ENCODE assay signal across 31 cellular contexts in genomic region chr11:69475141-69475865, GRCh38. TPM values are rescaled to one million over a fixed set of nuclear protein-coding genes. Genes with fewer than 3 reads are reported as not detected.
DNase-seq lines count a peak whose midpoint lies in the region; ATAC-seq, FAIRE-seq and TF ChIP-seq lines count a peak whose summit lies in the region.
"Had no signal": no experiment of that assay in that cellular context is flagged by ENCODE, and none has a peak within 500 bp of the region (broad histone marks: within the 10 kb centered on the region; RNA-seq: fewer than 3 reads in every experiment).

No MANE protein-coding gene starts in this region.

- TF ChIP-seq RAD21 in H1 (IDR thresholded peaks at IDR 0.05 in 1 of 2, conservative IDR thresholded peaks at IDR 0.05 in 1 of 2; ENCODE audit: low read depth in 2 of 2, low read length in 2 of 2): no peak

- H2AK5ac ChIP-seq in H1 (ENCODE audit: low read depth, low read length) (peak overlapping the region; percentile 54; the same call in 1 of the 2 replicates), neuronal stem cell (ENCODE audit: low read depth, low read length) (no peak overlapping the region)

- no peaks in the 10 kb centered on the region for H3K36me3 ChIP-seq in H1 (ENCODE audit: control insufficient read depth in 2 of 4, insufficient read depth in 4 of 4, low read length in 3 of 4)
- no peaks in the 10 kb centered on the region for H3K36me3 ChIP-seq in neuronal stem cell (replicated peaks in 1 of 2; ENCODE audit: control insufficient read depth in 2 of 2, insufficient read depth in 2 of 2, low read length in 2 of 2)
- no peaks in the 10 kb centered on the region for H3K36me3 ChIP-seq in aorta (ENCODE audit: control insufficient read depth in 1 of 2, insufficient read depth in 2 of 2, low read length in 1 of 2)
- H3K36me3 ChIP-seq: BE2C, HAP-1 had no signal

- H3K79me1 ChIP-seq in H1 (ENCODE audit: low read depth, low read length) (no peaks in the 10 kb centered on the region), neuronal stem cell (ENCODE audit: low read depth, low read length) (no peaks in the 10 kb centered on the region)

- H3K9ac ChIP-seq in H1 (replicated peaks in 1 of 4; ENCODE audit: extremely low read depth in 1 of 4, low read depth in 3 of 4, low read length in 3 of 4) (no peak overlapping the region), neuronal stem cell (ENCODE audit: low read depth, low read length, poor library complexity) (no peak overlapping the region)
- H3K9ac ChIP-seq: GM23248, KMS-11 had no signal

- POLR2A ChIA-PET in H1 (lab: Charles Lee; ENCODE audit: partially characterized antibody): interaction anchor here (1.1 kb wide), 1 partner anchor 164 kb away, joined by 5 read pairs; no protein-coding TSS in a partner anchor

- H2BK120ac ChIP-seq in H1 (replicated peaks; ENCODE audit: low read depth, low read length) (no peak overlapping the region), neuronal stem cell (ENCODE audit: low read depth, low read length) (no peak overlapping the region)

- H4K20me1 ChIP-seq in H1 (replicated peaks in 1 of 2; ENCODE audit: control insufficient read depth in 1 of 2, insufficient read depth in 2 of 2, low read length in 2 of 2): no peaks in the 10 kb centered on the region

- H3K27me3 ChIP-seq in H1 (replicated peaks in 1 of 4; ENCODE audit: control insufficient read depth in 3 of 4, extremely low read depth in 1 of 4, insufficient read depth in 3 of 4, low read length in 3 of 4) (peaks cover 0 to 21% (median 12%) of the 10 kb centered on the region in 4 experiments; a peak in 5 of 7 replicates), neuronal stem cell (ENCODE audit: control insufficient read depth in 3 of 3, insufficient read depth in 3 of 3, low read depth in 1 of 3, low read length in 3 of 3) (peaks cover 0 to 12% (median 0%) of the 10 kb centered on the region in 3 experiments), aorta (ENCODE audit: control insufficient read depth in 1 of 2, insufficient read depth in 2 of 2, low read length in 1 of 2) (no peaks in the 10 kb centered on the region)
- H3K27me3 ChIP-seq: BE2C had no signal

- H2BK15ac ChIP-seq in H1 (ENCODE audit: low read length) (peak overlapping the region; percentile 72; the same call in 1 of the 2 replicates), neuronal stem cell (ENCODE audit: low read length) (peak overlapping the region; percentile 80)

- DNase-seq in Right ventricle myocardium superior (peak; percentile 36), left cardiac atrium (no peak), H1 (ENCODE audit: low read depth in 1 of 2, low spot score in 2 of 2) (no peak), neuronal stem cell (ENCODE audit: low spot score) (no peak), aorta (peak; percentile 26 to 62), HPDE6-E6E7 (ENCODE audit: extremely low spot score) (no peak)
- DNase-seq: 8988T; ACHN; BE2C; CD8-positive, alpha-beta memory T cell; DMS 273 treated with DMSO at 0.1 percent for 48 hours; DMS79; EL; GDM1; GM23248; HFFc6; NCI-H1048; NCI-H1417; NCI-H1694; NCI-H2029 treated with DMSO at 0.1 percent for 48 hours; NCI-H446 treated with DMSO at 0.1 percent for 48 hours; NCI-H526; NCI-H82; RPMI8226; SHP77 treated with DMSO at 0.1 percent for 48 hours had no signal

- H2BK12ac ChIP-seq in H1 (ENCODE audit: low read depth, low read length) (peak overlapping the region; percentile 43; the same call in 1 of the 2 replicates), neuronal stem cell (ENCODE audit: low read length) (peak overlapping the region; percentile 14)

- H2BK5ac ChIP-seq in H1 (ENCODE audit: low read depth, low read length) (peak overlapping the region; percentile 18; the same call in 1 of the 2 replicates), neuronal stem cell (ENCODE audit: low read length) (no peak overlapping the region)

- no peak for TF ChIP-seq EP300 in H1 (IDR thresholded peaks at IDR 0.05; ENCODE audit: borderline replicate concordance in 1 of 2, low read depth in 2 of 2, low read length in 2 of 2)

- H3K23ac ChIP-seq in H1 (ENCODE audit: insufficient read length) (no peak overlapping the region), neuronal stem cell (ENCODE audit: low read depth, low read length, poor library complexity) (no peak overlapping the region)

- H3K56ac ChIP-seq in H1 (replicated peaks; ENCODE audit: insufficient read length, low read depth, low read length): no peak overlapping the region

- H3K27ac ChIP-seq in H1 (ENCODE audit: low read depth, low read length): no peak overlapping the region
- no peak overlapping the region for H3K27ac ChIP-seq in neuronal stem cell (replicated peaks; ENCODE audit: low read length)
- H3K27ac ChIP-seq in aorta (ENCODE audit: low read depth in 1 of 2, low read length in 2 of 2): no peak overlapping the region
- H3K27ac ChIP-seq: GM23248, KMS-11 had no signal

- peak overlapping the region; percentile 44 for H4K91ac ChIP-seq in H1 (replicated peaks; ENCODE audit: insufficient read length, low read length)
- no peak overlapping the region for H4K91ac ChIP-seq in neuronal stem cell (ENCODE audit: low read depth, low read length, poor library complexity)

- H3K4me3 ChIP-seq in H1 (ENCODE audit: extremely low read depth in 1 of 4, insufficient read depth in 2 of 4, low read depth in 3 of 4, low read length in 4 of 4): no peak overlapping the region
- no peak overlapping the region for H3K4me3 ChIP-seq in neuronal stem cell (ENCODE audit: low read length in 2 of 2)
- no peak overlapping the region for H3K4me3 ChIP-seq in aorta (ENCODE audit: low read length in 2 of 2)
- H3K4me3 ChIP-seq: GM12878, GM23248, HAP-1 had no signal

- H2BK20ac ChIP-seq in H1 (ENCODE audit: low read length): peak overlapping the region; percentile 95; the same call in 1 of the 2 replicates

- intact Hi-C loops in Right ventricle myocardium superior (cut with DNase I): no loop called here
- intact Hi-C loops in left cardiac atrium (cut with DNase I): no loop called here
- intact Hi-C loops in aorta (cut with DNase I): no loop called here

- no peaks in the 10 kb centered on the region for H3K79me2 ChIP-seq in H1 (ENCODE audit: control insufficient read depth in 1 of 2, insufficient read depth in 2 of 2, low read length in 2 of 2)

- H3K9me3 ChIP-seq in H1 (ENCODE audit: insufficient read depth in 2 of 2, low read depth in 1 of 2, low read length in 1 of 2) (peaks cover 4 to 5% of the 10 kb centered on the region in 2 experiments; a peak in 1 of 4 replicates), neuronal stem cell (replicated peaks in 1 of 2; ENCODE audit: control insufficient read depth in 2 of 2, insufficient read depth in 1 of 2, low read depth in 1 of 2, low read length in 2 of 2) (peaks cover 0 to 4% of the 10 kb centered on the region in 2 donors), aorta (ENCODE audit: control insufficient read depth, low read length) (peaks cover 2% of the 10 kb centered on the region)
- H3K9me3 ChIP-seq: BE2C, HAP-1 had no signal

- H4K8ac ChIP-seq in H1 (ENCODE audit: extremely low read depth, insufficient read depth, low read length): no peak overlapping the region; the same call in 1 of the 2 replicates
- no peak overlapping the region for H4K8ac ChIP-seq in neuronal stem cell (ENCODE audit: low read depth, low read length)

- no peak for TF ChIP-seq CTCF in H1 (IDR thresholded peaks at IDR 0.05; ENCODE audit: control extremely low read depth in 1 of 3, insufficient read depth in 1 of 3, low read depth in 1 of 3, low read length in 3 of 3)

- 93% methylated on average over 19 of the region's 19 CpGs; no CpG with 5 or more reads in 1 of the 2 experiments for WGBS in H1 (ENCODE audit: extremely low coverage in 1 of 2, insufficient coverage in 1 of 2, insufficient read length in 1 of 2, insufficient replicate concordance in 2 of 2, low coverage in 1 of 2, low lambda C conversion rate in 2 of 2, missing lambda C conversion rate in 1 of 2), 2 experiments
- no CpG with 5 or more reads among the region's 19 CpGs for WGBS in neuronal stem cell (ENCODE audit: extremely low coverage in 2 of 2, insufficient read length in 2 of 2, insufficient replicate concordance in 1 of 2), 2 donors
- 96 to 98% methylated on average over 19 of the region's 19 CpGs for WGBS in aorta, 2 donors

- H3K4ac ChIP-seq in H1 (replicated peaks; ENCODE audit: insufficient read length, low read depth, low read length) (no peak overlapping the region), neuronal stem cell (ENCODE audit: low read length) (peak overlapping the region; percentile 43)

- FAIRE-seq in H1 (lab: Jason Lieb, UNC): no peak
- FAIRE-seq: GM12878 had no signal

- no peak for ATAC-seq in Right ventricle myocardium superior (ENCODE audit: poor library complexity)
- no peak for ATAC-seq in left cardiac atrium
- ATAC-seq in aorta (ENCODE audit: low FRiP score): no peak
- no peak for ATAC-seq in GM21717 (IDR thresholded peaks at IDR 0.05; ENCODE audit: unreplicated experiment)
- ATAC-seq: GM12878 had no signal

- H3K4me1 ChIP-seq in H1 (replicated peaks in 1 of 4; ENCODE audit: control insufficient read depth in 3 of 4, insufficient read depth in 4 of 4, low read length in 3 of 4) (peaks cover 0 to 31% (median 18%) of the 10 kb centered on the region in 4 experiments; a peak in 6 of 7 replicates), neuronal stem cell (ENCODE audit: control insufficient read depth in 2 of 2, insufficient read depth in 1 of 2, low read depth in 1 of 2, low read length in 2 of 2) (peaks cover 8 to 11% of the 10 kb centered on the region in 2 donors), aorta (ENCODE audit: control insufficient read depth in 1 of 2, insufficient read depth in 2 of 2, low read length in 2 of 2) (no peaks in the 10 kb centered on the region)
- H3K4me1 ChIP-seq: BE2C, HAP-1 had no signal

- H4K5ac ChIP-seq in H1 (ENCODE audit: insufficient read length, low read depth, low read length): no peak overlapping the region

- H3K23me2 ChIP-seq in H1 (ENCODE audit: low read depth, low read length): no peaks in the 10 kb centered on the region

- TF ChIP-seq POLR2A in H1 (IDR thresholded peaks at IDR 0.05; ENCODE audit: control extremely low read depth in 1 of 2, low read depth in 2 of 2, low read length in 2 of 2): no peak

- CTCF ChIA-PET in H1 (lab: Charles Lee; ENCODE audit: partially characterized antibody): interaction anchor here (1.5 kb wide), 1 partner anchor 12 kb away, joined by 3 read pairs; no protein-coding TSS in a partner anchor

- H2AFZ ChIP-seq in H1 (ENCODE audit: low read length) (no peak overlapping the region), neuronal stem cell (ENCODE audit: low read length) (no peak overlapping the region)
- H2AFZ ChIP-seq: GM23248 had no signal

- H3K4me2 ChIP-seq in H1 (ENCODE audit: insufficient read depth in 1 of 2, low read depth in 2 of 2, low read length in 2 of 2): no peak overlapping the region
- no peak overlapping the region for H3K4me2 ChIP-seq in neuronal stem cell (ENCODE audit: insufficient read depth, low read length, poor library complexity, severe bottlenecking)
- H3K4me2 ChIP-seq: KMS-11 had no signal

- H3K14ac ChIP-seq in H1 (ENCODE audit: insufficient read length) (no peak overlapping the region), neuronal stem cell (ENCODE audit: low read length) (peak overlapping the region; percentile 9)

- H3K18ac ChIP-seq in H1 (ENCODE audit: extremely low read depth, low read length) (no peak overlapping the region), neuronal stem cell (ENCODE audit: low read length) (peak overlapping the region; percentile 65)

RNA-seq across cellular contexts. Expression of gene LINC01488, which starts 6.2 kb away (rescaled TPM):
- total RNA-seq in Right ventricle myocardium superior (0.22 TPM), left cardiac atrium (under 1 TPM in 1 of 2 donors, not detected in 1; 0.06 TPM), aorta (not detected)
- total RNA-seq in H1 (2021; fragmentation: NEBNext Ultra II Directional; extraction: Animal tissue kit (Norgen Biotek cat#: 25700)): not detected in 2 replicates
- polyA plus RNA-seq in H1 (2011; rRNA removed) (0.03 TPM in 1 of 2 replicates, not detected in the other), aorta (not detected)
- polyA plus RNA-seq in H1 (2011; cell fraction: cytosol; rRNA removed): not detected
- not detected for polyA plus RNA-seq in H1 (2011; cell fraction: nucleus; rRNA removed)
- polyA plus RNA-seq in H1 (2012, experiment 1 of 2): not detected in 4 replicates
- polyA plus RNA-seq in H1 (2012, experiment 2 of 2): not detected
- polyA plus RNA-seq in H1 (2013, experiment 1 of 2): not detected
- not detected for polyA plus RNA-seq in H1 (2013, experiment 2 of 2)
- not detected in 2 replicates for polyA minus RNA-seq in H1 (2011; rRNA and poly(A)+ RNA removed)
- polyA minus RNA-seq in H1 (2011; cell fraction: cytosol; rRNA and poly(A)+ RNA removed): not detected
- not detected for polyA minus RNA-seq in H1 (2011; cell fraction: nucleus; rRNA and poly(A)+ RNA removed)
- polyA plus RNA-seq in neuronal stem cell (2013, experiment 1 of 2): 0.06 TPM
- 0.01 TPM for polyA plus RNA-seq in neuronal stem cell (2013, experiment 2 of 2)
- total RNA-seq: CD8-positive, alpha-beta memory T cell; GM12878; GM23248; HFFc6 had no signal
- polyA plus RNA-seq: CD14-positive monocyte; CD8-positive, alpha-beta memory T cell; GM12878; GM23248; IgD-negative memory B cell had no signal

Comparison
In these comparisons a context has a peak if more than half of its experiments do, and no peak if none do; other contexts are left out.
1. DNase-seq: peak in Right ventricle myocardium superior (single experiment) and aorta (2 of 2); none in left cardiac atrium (single experiment), H1 (0 of 2), neuronal stem cell (single experiment) and HPDE6-E6E7 (single experiment).